In the genomic region with DNA sequence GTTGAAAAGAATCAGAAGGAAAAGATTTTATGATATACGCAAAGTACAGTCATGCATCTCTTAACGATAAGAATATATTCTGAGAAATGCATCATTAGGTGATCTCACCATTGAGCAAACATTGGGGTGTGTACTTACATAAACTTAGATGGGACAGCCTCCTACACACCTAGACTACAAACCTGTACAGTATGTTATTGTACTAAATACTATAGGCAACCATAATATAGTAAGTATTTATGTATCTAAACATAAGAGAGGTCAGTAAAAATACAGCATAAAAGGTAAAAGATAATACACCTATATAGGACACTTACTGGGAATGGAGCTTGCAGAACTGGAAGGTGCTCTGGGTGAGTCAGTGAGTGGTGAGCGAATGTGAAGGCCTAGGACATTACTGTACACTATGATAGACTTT, we compare ENCODE assay signal across 23 cellular contexts.
DNase-seq lines count a peak whose midpoint lies in the region; ATAC-seq and TF ChIP-seq lines count a peak whose summit lies in the region.
"Had no signal": no experiment of that assay in that cellular context is flagged by ENCODE, and none has a peak within 500 bp of the region (broad histone marks: within the 10 kb centered on the region; RNA-seq: fewer than 3 reads in every experiment).

No MANE protein-coding gene starts in this region.

- H3K9me3 ChIP-seq in IMR-90 (ENCODE audit: control insufficient read depth, insufficient read depth, low read length) (no peaks in the 10 kb centered on the region), mammary epithelial cell (replicated peaks; ENCODE audit: insufficient read depth, low read length) (no peaks in the 10 kb centered on the region), lower lobe of right lung (no peaks in the 10 kb centered on the region), Peyer's patch (no peaks in the 10 kb centered on the region), T-helper 17 cell (ENCODE audit: control insufficient read depth, low read length, poor library complexity, severe bottlenecking) (no peaks in the 10 kb centered on the region)
- H3K9me3 ChIP-seq: tibial artery had no signal

- no peak overlapping the region for H2AFZ ChIP-seq in IMR-90 (replicated peaks; ENCODE audit: low read length, poor library complexity)
- H2AFZ ChIP-seq in mammary epithelial cell (ENCODE audit: low read depth, low read length), result peak overlapping the region; percentile 66

- H4K20me1 ChIP-seq in IMR-90 (ENCODE audit: insufficient read depth, low read length), result no peaks in the 10 kb centered on the region
- no peaks in the 10 kb centered on the region for H4K20me1 ChIP-seq in mammary epithelial cell (ENCODE audit: insufficient read depth, low read length)

- no peak overlapping the region for H4K8ac ChIP-seq in IMR-90 (ENCODE audit: low read depth in 2 of 2, low read length in 2 of 2)

- intact Hi-C loops in IMR-90 (cut with micrococcal nuclease) (no loop called here), mammary epithelial cell (cut with micrococcal nuclease) (no loop called here), lower lobe of right lung (cut with DNase I) (no loop called here)

- H3K9ac ChIP-seq in IMR-90 (ENCODE audit: low read depth, low read length), result no peak overlapping the region
- no peak overlapping the region for H3K9ac ChIP-seq in mammary epithelial cell (ENCODE audit: insufficient read depth, low read length)

- H3K23ac ChIP-seq in IMR-90 (ENCODE audit: low read depth, low read length), result no peak overlapping the region

- no peaks in the 10 kb centered on the region for H3K36me3 ChIP-seq in IMR-90 (ENCODE audit: control insufficient read depth, insufficient read depth, low read length)
- no peaks in the 10 kb centered on the region for H3K36me3 ChIP-seq in mammary epithelial cell (ENCODE audit: insufficient read depth, low read length)
- no peaks in the 10 kb centered on the region for H3K36me3 ChIP-seq in lower lobe of right lung
- H3K36me3 ChIP-seq in Peyer's patch, result no peaks in the 10 kb centered on the region
- H3K36me3 ChIP-seq: tibial artery had no signal

- no peak overlapping the region for H2AK9ac ChIP-seq in IMR-90 (replicated peaks; ENCODE audit: low read depth, low read length, poor library complexity)

- no peak overlapping the region for H3K4ac ChIP-seq in IMR-90 (ENCODE audit: low read depth, low read length)

- no peaks in the 10 kb centered on the region for H3K27me3 Mint-ChIP-seq in T-helper 17 cell
- H3K27me3 Mint-ChIP-seq: activated CD4-positive, alpha-beta T cell treated with anti-CD3 and anti-CD28 coated beads for 36 hours; CD4-positive, alpha-beta memory T cell; central memory CD8-positive, alpha-beta T cell had no signal

- POLR2A ChIA-PET in IMR-90 (lab: Charles Lee; ENCODE audit: unreplicated experiment), result no interaction called here

- BruUV-seq in IMR-90 (replicated peaks; lab: Mats Ljungman, UMichigan) (no TSS peak), mammary epithelial cell (replicated peaks; lab: Mats Ljungman, UMichigan) (no TSS peak)

- CTCF ChIA-PET in IMR-90 (lab: Yijun Ruan, JAX), result no interaction called here
- CTCF ChIA-PET in mammary epithelial cell (lab: Charles Lee; ENCODE audit: low non-redundant PET), result no interaction called here

- no peak overlapping the region for H3K14ac ChIP-seq in IMR-90 (replicated peaks; ENCODE audit: low read depth, low read length)

- H2BK5ac ChIP-seq in IMR-90 (ENCODE audit: low read depth, low read length, poor library complexity, severe bottlenecking), result no peak overlapping the region

- no peak for TF ChIP-seq RAD21 in IMR-90 (IDR thresholded peaks at IDR 0.05; ENCODE audit: low read length)

- H3K27ac ChIP-seq in IMR-90 (ENCODE audit: insufficient read depth, low read length) (no peak overlapping the region), mammary epithelial cell (ENCODE audit: insufficient read depth, low read depth, low read length) (peak overlapping the region; percentile 62), lower lobe of right lung (no peak overlapping the region), Peyer's patch (peak overlapping the region in 1 of 4 donors; percentile 44)
- H3K27ac ChIP-seq: tibial artery had no signal

- H3K18ac ChIP-seq in IMR-90 (ENCODE audit: low read depth, low read length), result no peak overlapping the region

- H3K9me1 ChIP-seq in IMR-90 (ENCODE audit: insufficient read depth, low read length), result peaks cover 3% of the 10 kb centered on the region; the same call in 1 of the 2 replicates

- H4K91ac ChIP-seq in IMR-90 (ENCODE audit: insufficient read depth, low read depth, low read length), result no peak overlapping the region

- H3K36me3 Mint-ChIP-seq in T-helper 17 cell (ENCODE audit: low read depth), result no peaks in the 10 kb centered on the region
- H3K36me3 Mint-ChIP-seq: CD4-positive, alpha-beta memory T cell; mesothelial cell of epicardium; stimulated activated effector memory CD8-positive, alpha-beta T cell treated with anti-CD3 and anti-CD28 coated beads, Interleukin-12 subunit alpha, Interleukin-12 subunit beta, amount 100 ng/mL, for 72 hours had no signal

- in situ Hi-C loops in Caki2 (cut with HindIII; ENCODE audit: low pct_unique_long_range_greater_than_20kb, low sequenced_read_pairs), result no loop called here
- in situ Hi-C loops in IMR-90 (cut with MboI; ENCODE audit: low sequenced_read_pairs), result no loop called here
- in situ Hi-C loops in mammary epithelial cell (cut with MboI; ENCODE audit: low sequenced_read_pairs in 2 of 2), result no loop called here

- no peaks in the 10 kb centered on the region for H3K27me3 ChIP-seq in IMR-90 (ENCODE audit: control insufficient read depth, insufficient read depth, low read length)
- H3K27me3 ChIP-seq in mammary epithelial cell (ENCODE audit: insufficient read depth, low read length), result no peaks in the 10 kb centered on the region
- H3K27me3 ChIP-seq in lower lobe of right lung (ENCODE audit: low read depth), result no peaks in the 10 kb centered on the region
- H3K27me3 ChIP-seq in Peyer's patch, result no peaks in the 10 kb centered on the region
- H3K27me3 ChIP-seq: tibial artery had no signal

- no peak overlapping the region for H2BK20ac ChIP-seq in IMR-90 (ENCODE audit: low read depth, low read length)

- TF ChIP-seq CTCF in IMR-90 (conservative IDR thresholded peaks at IDR 0.05; ENCODE audit: low read depth, low read length), result no peak
- TF ChIP-seq CTCF in mammary epithelial cell (conservative IDR thresholded peaks at IDR 0.05 in 1 of 2, IDR thresholded peaks at IDR 0.05 in 1 of 2; ENCODE audit: extremely low read depth in 1 of 2, insufficient read depth in 1 of 2, low read depth in 1 of 2, low read length in 2 of 2), result no peak
- no peak for TF ChIP-seq CTCF in lower lobe of right lung (IDR thresholded peaks at IDR 0.05)
- no peak for TF ChIP-seq CTCF in Peyer's patch (IDR thresholded peaks at IDR 0.05)

- H2AK5ac ChIP-seq in IMR-90 (ENCODE audit: low read depth, low read length), result no peak overlapping the region

- dilution Hi-C loops in IMR-90 (cut with HindIII; ENCODE audit: low sequenced_read_pairs, unreplicated experiment), result no loop called here
- dilution Hi-C loops in mammary epithelial cell (cut with HindIII; ENCODE audit: low sequenced_read_pairs), result no loop called here

- H4K5ac ChIP-seq in IMR-90 (ENCODE audit: low read depth, low read length), result no peak overlapping the region

- no peaks in the 10 kb centered on the region for H3K4me1 Mint-ChIP-seq in T-helper 17 cell
- H3K4me1 Mint-ChIP-seq: activated CD4-positive, alpha-beta T cell treated with anti-CD3 and anti-CD28 coated beads for 36 hours; CD4-positive, alpha-beta memory T cell; central memory CD8-positive, alpha-beta T cell; stimulated activated effector memory CD8-positive, alpha-beta T cell treated with anti-CD3 and anti-CD28 coated beads, Interleukin-12 subunit alpha, Interleukin-12 subunit beta, amount 100 ng/mL, for 72 hours had no signal

- no peak for TF ChIP-seq POLR2A in IMR-90 (IDR thresholded peaks at IDR 0.05; ENCODE audit: low read depth, low read length)
- TF ChIP-seq POLR2A in Peyer's patch (IDR thresholded peaks at IDR 0.05), result no peak

- H2BK120ac ChIP-seq in IMR-90 (ENCODE audit: low read depth, low read length), result no peak overlapping the region

- H3K79me2 ChIP-seq in mammary epithelial cell (ENCODE audit: insufficient read depth, low read length), result no peaks in the 10 kb centered on the region

- DNase-seq in Caki2 (ENCODE audit: low read depth) (peak; percentile 13), IMR-90 (peak; percentile 60), mammary epithelial cell (peak; percentile 77), lower lobe of right lung (no peak), Peyer's patch (no peak), T-helper 17 cell (no peak), NCI-H524 (lab: John Stamatoyannopoulos, UW) (no peak)
- DNase-seq: activated CD4-positive, alpha-beta T cell treated with anti-CD3 and anti-CD28 coated beads for 36 hours; activated effector memory CD4-positive, alpha-beta T cell treated with Interleukin-2 at 50 U/mL for 16 hours; CD4-positive, alpha-beta memory T cell; effector memory CD4-positive, alpha-beta T cell; H7; KG1; kidney; NCI-H1048; NCI-H2081; NCI-H774; tibial artery had no signal

- no peak overlapping the region for H2BK15ac ChIP-seq in IMR-90 (ENCODE audit: low read depth, low read length)

- no peak for ATAC-seq in IMR-90 (ENCODE audit: low read depth)
- peak; percentile 23 to 76 for ATAC-seq in lower lobe of right lung
- no peak for ATAC-seq in T-helper 17 cell
- no peak for ATAC-seq in GM21360 (IDR thresholded peaks at IDR 0.05; ENCODE audit: unreplicated experiment)
- ATAC-seq: activated CD4-positive, alpha-beta T cell treated with anti-CD3 and anti-CD28 coated beads for 36 hours; stimulated activated effector memory CD8-positive, alpha-beta T cell treated with anti-CD3 and anti-CD28 coated beads, Interleukin-12 subunit alpha, Interleukin-12 subunit beta, amount 100 ng/mL, for 72 hours had no signal

- H3K56ac ChIP-seq in IMR-90 (ENCODE audit: extremely low read depth, insufficient read depth, low read length), result no peak overlapping the region

- no peaks in the 10 kb centered on the region for H3K79me1 ChIP-seq in IMR-90 (ENCODE audit: low read depth in 1 of 2, low read length in 2 of 2)

- no CpG with 5 or more reads among the region's 3 CpGs for WGBS in IMR-90 (ENCODE audit: extremely low coverage in 2 of 2, insufficient read length in 1 of 2), 2 experiments
- 38% methylated on average over 3 of the region's 3 CpGs for WGBS in mammary epithelial cell (ENCODE audit: low coverage, missing lambda C conversion rate)

- H3K4me3 Mint-ChIP-seq in T-helper 17 cell, result no peak overlapping the region
- H3K4me3 Mint-ChIP-seq: activated CD4-positive, alpha-beta T cell treated with anti-CD3 and anti-CD28 coated beads for 36 hours; CD4-positive, alpha-beta memory T cell; central memory CD8-positive, alpha-beta T cell; mesothelial cell of epicardium; neural crest cell; stimulated activated effector memory CD8-positive, alpha-beta T cell treated with anti-CD3 and anti-CD28 coated beads, Interleukin-12 subunit alpha, Interleukin-12 subunit beta, amount 100 ng/mL, for 72 hours had no signal

- H3K4me1 ChIP-seq in IMR-90 (ENCODE audit: control insufficient read depth, insufficient read depth, low read length) (peaks cover 8% of the 10 kb centered on the region), mammary epithelial cell (ENCODE audit: insufficient read depth, low read length) (peaks cover 48% of the 10 kb centered on the region), lower lobe of right lung (peaks cover 6% of the 10 kb centered on the region), Peyer's patch (no peaks in the 10 kb centered on the region)

- no peak overlapping the region for H3K27ac Mint-ChIP-seq in T-helper 17 cell
- H3K27ac Mint-ChIP-seq: activated CD4-positive, alpha-beta T cell treated with anti-CD3 and anti-CD28 coated beads for 36 hours; CD4-positive, alpha-beta memory T cell; mesothelial cell of epicardium; stimulated activated effector memory CD8-positive, alpha-beta T cell treated with anti-CD3 and anti-CD28 coated beads, Interleukin-12 subunit alpha, Interleukin-12 subunit beta, amount 100 ng/mL, for 72 hours had no signal

- H3K4me2 ChIP-seq in IMR-90 (ENCODE audit: low read depth, low read length), result no peak overlapping the region
- H3K4me2 ChIP-seq in mammary epithelial cell (ENCODE audit: insufficient read depth, low read depth, low read length), result peak overlapping the region; percentile 44

- H3K4me3 ChIP-seq in IMR-90 (ENCODE audit: insufficient read depth, low read depth, low read length) (no peak overlapping the region), mammary epithelial cell (replicated peaks in 1 of 3; ENCODE audit: insufficient read depth in 1 of 3, low read depth in 2 of 3, low read length in 3 of 3) (no peak overlapping the region), lower lobe of right lung (no peak overlapping the region), Peyer's patch (no peak overlapping the region)
- H3K4me3 ChIP-seq: tibial artery had no signal

Comparison
In these comparisons a context has a peak if more than half of its experiments do, and no peak if none do; other contexts are left out.
1. DNase-seq: peak in Caki2 (single experiment), IMR-90 (single experiment) and mammary epithelial cell (single experiment); none in lower lobe of right lung (single experiment), Peyer's patch (0 of 3), T-helper 17 cell (0 of 3) and NCI-H524 (0 of 2).
2. ATAC-seq: peak in lower lobe of right lung (2 of 2); none in IMR-90 (single experiment), T-helper 17 cell (single experiment) and GM21360 (single experiment).